ENCODE assay signal across 8 cellular contexts in the genomic region with DNA sequence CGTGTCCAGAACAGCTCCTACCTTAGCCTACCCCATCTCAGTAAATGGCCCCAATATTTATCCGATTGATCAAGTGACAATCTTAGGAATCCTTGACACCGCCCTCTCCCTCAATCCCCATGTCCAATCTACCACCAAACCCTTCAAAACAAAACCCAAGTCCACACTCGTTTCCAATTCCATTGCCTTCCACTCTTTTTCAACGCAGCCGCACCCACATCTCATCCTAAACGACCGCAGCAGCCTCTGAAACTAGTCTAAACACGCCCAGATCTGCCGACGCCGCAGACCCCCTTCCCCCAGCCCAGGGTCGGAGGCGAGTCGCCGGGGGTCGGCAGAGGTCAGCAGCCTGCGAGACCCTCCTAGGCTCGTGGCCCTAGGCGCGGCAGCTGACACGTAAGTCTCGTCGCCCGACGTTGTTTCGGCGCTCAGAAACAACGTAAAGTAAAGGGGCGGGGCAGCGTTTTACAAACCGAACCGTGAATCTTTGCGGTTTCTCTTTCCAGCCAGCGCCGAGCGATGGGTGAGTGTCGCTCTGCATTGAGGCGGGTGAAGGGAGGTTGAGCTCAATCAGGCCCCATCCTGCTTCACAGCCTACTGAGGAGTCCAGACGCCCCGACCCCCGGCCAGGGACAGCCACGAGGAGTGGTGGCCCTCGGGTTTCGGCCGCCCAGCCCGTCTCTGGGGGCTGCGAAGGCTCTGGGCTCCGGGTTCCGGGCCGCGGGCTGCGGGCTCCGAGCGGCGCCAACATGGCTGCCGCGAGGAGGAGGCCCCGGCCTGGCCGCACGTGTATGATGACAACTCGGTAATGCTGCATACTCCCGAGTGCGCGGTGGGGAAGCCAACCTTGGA. TPM values are rescaled to one million over a fixed set of nuclear protein-coding genes. Genes with fewer than 3 reads are reported as not detected.
DNase-seq lines count a peak whose midpoint lies in the region; ATAC-seq, FAIRE-seq and TF ChIP-seq lines count a peak whose summit lies in the region.

A gene (plus strand): TSS at position 463 of the 852 bp plus-strand sequence. CDS start 57 bp downstream, at position 520.

- H4K20me1 ChIP-seq in MM.1S (ENCODE audit: insufficient read depth, low read length) (peaks cover 11% of the 10 kb centered on the region; the same call in 1 of the 2 replicates), neural progenitor cell (ENCODE audit: low read depth) (peaks cover 40% of the 10 kb centered on the region)

- H3K27ac ChIP-seq in MM.1S (ENCODE audit: low read length) (peak within 1 kb of the TSS; percentile 67), foreskin keratinocyte (peak within 1 kb of the TSS; percentile 93), neural progenitor cell (peak within 1 kb of the TSS; percentile 84), stomach smooth muscle (ENCODE audit: low read length) (peak within 1 kb of the TSS; percentile 98)

- H3K4me1 Mint-ChIP-seq in neural progenitor cell, result peaks cover 27% of the 10 kb centered on the region

- H3K4me3 Mint-ChIP-seq in neural progenitor cell, result peak within 1 kb of the TSS; percentile 93

- H3K4me3 ChIP-seq in HAP-1 (peak within 1 kb of the TSS; percentile 74), MM.1S (ENCODE audit: low read length) (peak within 1 kb of the TSS; percentile 98), neural progenitor cell (peak within 1 kb of the TSS; percentile 93), stomach smooth muscle (ENCODE audit: low read length in 2 of 2) (peak within 1 kb of the TSS; percentile 73 to 94)

- H3K79me2 ChIP-seq in MM.1S (ENCODE audit: low read length), result peaks cover 41% of the 10 kb centered on the region
- peaks cover 45% of the 10 kb centered on the region for H3K79me2 ChIP-seq in neural progenitor cell (ENCODE audit: low read depth)

- no peaks in the 10 kb centered on the region for H3K27me3 ChIP-seq in HAP-1 (ENCODE audit: low read depth)
- H3K27me3 ChIP-seq in MM.1S (replicated peaks; ENCODE audit: insufficient read depth, low read length), result no peaks in the 10 kb centered on the region
- H3K27me3 ChIP-seq in foreskin keratinocyte, result no peaks in the 10 kb centered on the region
- H3K27me3 ChIP-seq in neural progenitor cell, result no peaks in the 10 kb centered on the region
- H3K27me3 ChIP-seq in stomach smooth muscle (ENCODE audit: control insufficient read depth in 1 of 2, insufficient read depth in 2 of 2, low read length in 2 of 2), result no peaks in the 10 kb centered on the region

- peaks cover 22% of the 10 kb centered on the region for H3K36me3 Mint-ChIP-seq in neural progenitor cell

- H2AFZ ChIP-seq in MM.1S (ENCODE audit: low read length) (peak within 1 kb of the TSS; percentile 98), neural progenitor cell (replicated peaks) (peak within 1 kb of the TSS; percentile 65)

- H3K9me3 Mint-ChIP-seq in neural progenitor cell, result no peaks in the 10 kb centered on the region

- peak within 1 kb of the TSS; percentile 90 for H3K9ac ChIP-seq in MM.1S (ENCODE audit: low read length)
- peak within 1 kb of the TSS; percentile 93 for H3K9ac ChIP-seq in neural progenitor cell
- peak within 1 kb of the TSS; percentile 89 to 99 for H3K9ac ChIP-seq in stomach smooth muscle (ENCODE audit: low read length in 2 of 2)

- TF ChIP-seq CTCF in MM.1S (IDR thresholded peaks at IDR 0.05; ENCODE audit: low read length), result no peak
- no peak for TF ChIP-seq CTCF in foreskin keratinocyte (conservative IDR thresholded peaks at IDR 0.05)
- TF ChIP-seq CTCF in neural progenitor cell (IDR thresholded peaks at IDR 0.05), result no peak

- in situ Hi-C loops in HAP-1 (cut with MboI; ENCODE audit: low sequenced_read_pairs), result no loop called here

- peak within 1 kb of the TSS; percentile 95 for H3K27ac Mint-ChIP-seq in neural progenitor cell

- no peaks in the 10 kb centered on the region for H3K9me2 ChIP-seq in MM.1S (replicated peaks; ENCODE audit: insufficient read depth, low read length)

- peak; percentile 86 to 93 for DNase-seq in HAP-1 (ENCODE audit: low spot score in 2 of 2)
- peak; percentile 96 for DNase-seq in MM.1S
- peak; percentile 79 for DNase-seq in SHP77 treated with DMSO at 0.1 percent for 48 hours (lab: John Stamatoyannopoulos, UW)
- peak; percentile 87 for DNase-seq in activated gamma-delta T cell treated with Interleukin-2 at 50 U/mL for 16 hours
- peak; percentile 80 to 90 for DNase-seq in foreskin keratinocyte
- DNase-seq in neural progenitor cell (ENCODE audit: low spot score), result peak; percentile 98

- H3K4me2 ChIP-seq in MM.1S (ENCODE audit: low read depth, low read length) (peak within 1 kb of the TSS; percentile 99), neural progenitor cell (peak within 1 kb of the TSS; percentile 99)

- peak; percentile 84 for ATAC-seq in foreskin keratinocyte

- H3K9me3 ChIP-seq in HAP-1 (no peaks in the 10 kb centered on the region), MM.1S (replicated peaks; ENCODE audit: insufficient read depth, low read length) (no peaks in the 10 kb centered on the region), neural progenitor cell (ENCODE audit: low read depth) (no peaks in the 10 kb centered on the region), stomach smooth muscle (ENCODE audit: control insufficient read depth in 2 of 2, low read length in 2 of 2) (no peaks in the 10 kb centered on the region)

- H3F3A ChIP-seq in MM.1S (ENCODE audit: insufficient read depth, low read length), result peaks cover 36% of the 10 kb centered on the region
- peaks cover 59% of the 10 kb centered on the region for H3F3A ChIP-seq in neural progenitor cell (ENCODE audit: low read depth)

- peaks cover 16% of the 10 kb centered on the region for H3K4me1 ChIP-seq in HAP-1
- H3K4me1 ChIP-seq in MM.1S (ENCODE audit: low read length), result 0 out of 2 replicates have a peak, but pooled peaks cover 7% of the 10 kb centered on the region
- H3K4me1 ChIP-seq in foreskin keratinocyte, result no peaks in the 10 kb centered on the region
- peaks cover 16% of the 10 kb centered on the region for H3K4me1 ChIP-seq in neural progenitor cell
- H3K4me1 ChIP-seq in stomach smooth muscle (ENCODE audit: control insufficient read depth, insufficient read depth, low read length), result peaks cover 20% of the 10 kb centered on the region

- H3K36me3 ChIP-seq in HAP-1 (replicated peaks), result peaks cover 48% of the 10 kb centered on the region
- H3K36me3 ChIP-seq in MM.1S (replicated peaks; ENCODE audit: insufficient read depth, low read length), result peaks cover 18% of the 10 kb centered on the region
- peaks cover 8% of the 10 kb centered on the region for H3K36me3 ChIP-seq in neural progenitor cell
- H3K36me3 ChIP-seq in stomach smooth muscle (ENCODE audit: control insufficient read depth in 2 of 2, insufficient read depth in 2 of 2, low read length in 2 of 2), result peaks cover 16 to 22% of the 10 kb centered on the region in 2 donors

- FAIRE-seq in G401.6 (lab: Jason Lieb, UNC), result peak; percentile 72

- H3K27me3 Mint-ChIP-seq in neural progenitor cell (ENCODE audit: insufficient read depth, low read depth), result peaks cover 12% of the 10 kb centered on the region

RNA-seq across cellular contexts. Expression of the gene that starts here (rescaled TPM):
- 2,270 and 2,325 TPM in 2 replicates for total RNA-seq in foreskin keratinocyte
- polyA plus RNA-seq in foreskin keratinocyte, result 2,862 and 2,900 TPM in 2 replicates
- total RNA-seq in neural progenitor cell (ENCODE audit: low replicate concordance), result 3,812 and 4,281 TPM in 2 replicates

Comparison
In these comparisons a context has a peak if more than half of its experiments do, and no peak if none do; other contexts are left out.
1. Peak in every context shown above with its lines: DNase-seq, ATAC-seq, H3K4me3 ChIP-seq and H3K27ac ChIP-seq.